In genomic region chr2:86439879-86440630, GRCh38 we compare ENCODE assay signal across 8 cellular contexts. TPM values are rescaled to one million over a fixed set of nuclear protein-coding genes. Genes with fewer than 3 reads are reported as not detected.
A peak's percentile ranks its signal among the peaks of the same experiment; 100 is the strongest.
DNase-seq lines count a peak whose midpoint lies in the region; ATAC-seq, FAIRE-seq and TF ChIP-seq lines count a peak whose summit lies in the region.

No MANE protein-coding gene starts in this region.

- H3K4me1 Mint-ChIP-seq in T-helper 2 cell treated with Interferon-gamma antibody and Interleukin-4, amounts not matched to agents 5 μg/mL and 100 μg/mL, for 36 hours (ENCODE audit: low read depth): peaks cover 34% of the 10 kb centered on the region
- peaks cover 34% of the 10 kb centered on the region for H3K4me1 Mint-ChIP-seq in activated CD8-positive, alpha-beta T cell treated with anti-CD3 and anti-CD28 coated beads, Interleukin-2, amount 10 ng/mL, durations not matched to agents 7 days and 5 days (ENCODE audit: low read depth)

- POLR2A ChIA-PET in activated CD8-positive, alpha-beta T cell treated with anti-CD3 and anti-CD28 coated beads, Interleukin-2, amount 10 ng/mL, durations not matched to agents 7 days and 5 days (lab: Charles Lee): interaction anchor here (0.6 to 3.2 kb wide), 13 partner anchors 12 to 414 kb away, joined by 3 to 24 read pairs (median 7); partner anchors contain the start of genes CHMP3 and MRPL35

- H3K27ac ChIP-seq in keratinocyte (ENCODE audit: control insufficient read depth, insufficient read depth, low read length) (peak overlapping the region; percentile 98), substantia nigra (ENCODE audit: low read depth, low read length, poor library complexity, severe bottlenecking) (peak overlapping the region; percentile 86)

- no peak for DNase-seq in T-helper 2 cell treated with Interferon-gamma antibody and Interleukin-4, amounts not matched to agents 5 μg/mL and 100 μg/mL, for 36 hours (ENCODE audit: low spot score)
- DNase-seq in T-helper 2 cell: no peak
- no peak for DNase-seq in activated CD8-positive, alpha-beta T cell treated with anti-CD3 and anti-CD28 coated beads, Interleukin-2, amount 10 ng/mL, durations not matched to agents 7 days and 5 days
- no peak for DNase-seq in keratinocyte (ENCODE audit: low read depth, low spot score)
- no peak for DNase-seq in substantia nigra (lab: John Stamatoyannopoulos, UW)
- no peak for DNase-seq in activated gamma-delta T cell (lab: John Stamatoyannopoulos, UW)
- DNase-seq in DMS53 (lab: John Stamatoyannopoulos, UW): no peak
- DNase-seq in D721Med (ENCODE audit: insufficient read length, low spot score): no peak

- no peak for ATAC-seq in activated CD8-positive, alpha-beta T cell treated with anti-CD3 and anti-CD28 coated beads, Interleukin-2, amount 10 ng/mL, durations not matched to agents 7 days and 5 days

- TF ChIP-seq CTCF in keratinocyte (optimal IDR thresholded peaks at IDR 0.05 in 1 of 3, IDR thresholded peaks at IDR 0.05 in 1 of 3, conservative IDR thresholded peaks at IDR 0.05 in 1 of 3; ENCODE audit: extremely low read depth in 1 of 3, insufficient read depth in 2 of 3, low read length in 3 of 3) (no peak), D721Med (IDR thresholded peaks at IDR 0.05; ENCODE audit: insufficient read depth, missing control alignments) (no peak)

- peaks cover 10% of the 10 kb centered on the region for H3K4me1 ChIP-seq in keratinocyte (ENCODE audit: control insufficient read depth, extremely low read depth, insufficient read depth, low read length)

- peak overlapping the region; percentile 92 for H3K4me2 ChIP-seq in keratinocyte (ENCODE audit: control insufficient read depth, extremely low read depth, insufficient read depth, low read depth, low read length)

- no peaks in the 10 kb centered on the region for H4K20me1 ChIP-seq in keratinocyte (ENCODE audit: control insufficient read depth, extremely low read depth, insufficient read depth, low read length)

- H3K9ac ChIP-seq in keratinocyte (ENCODE audit: control insufficient read depth, extremely low read depth, insufficient read depth, low read length): no peak overlapping the region

- H3K9me1 ChIP-seq in keratinocyte (ENCODE audit: control insufficient read depth, extremely low read depth, insufficient read depth, low read length): no peaks in the 10 kb centered on the region

- H3K9me3 Mint-ChIP-seq in T-helper 2 cell treated with Interferon-gamma antibody and Interleukin-4, amounts not matched to agents 5 μg/mL and 100 μg/mL, for 36 hours: peaks cover 40% of the 10 kb centered on the region
- H3K9me3 Mint-ChIP-seq in activated CD8-positive, alpha-beta T cell treated with anti-CD3 and anti-CD28 coated beads, Interleukin-2, amount 10 ng/mL, durations not matched to agents 7 days and 5 days (ENCODE audit: insufficient read depth): peaks cover 26% of the 10 kb centered on the region

- FAIRE-seq in keratinocyte (lab: Jason Lieb, UNC) (no peak), D721Med (lab: Jason Lieb, UNC) (no peak)

- H3K27ac Mint-ChIP-seq in T-helper 2 cell treated with Interferon-gamma antibody and Interleukin-4, amounts not matched to agents 5 μg/mL and 100 μg/mL, for 36 hours: peak overlapping the region; percentile 96
- peak overlapping the region; percentile 99 for H3K27ac Mint-ChIP-seq in activated CD8-positive, alpha-beta T cell treated with anti-CD3 and anti-CD28 coated beads, Interleukin-2, amount 10 ng/mL, durations not matched to agents 7 days and 5 days

- H3K4me3 Mint-ChIP-seq in T-helper 2 cell treated with Interferon-gamma antibody and Interleukin-4, amounts not matched to agents 5 μg/mL and 100 μg/mL, for 36 hours: peak overlapping the region; percentile 92
- peak overlapping the region; percentile 96 for H3K4me3 Mint-ChIP-seq in activated CD8-positive, alpha-beta T cell treated with anti-CD3 and anti-CD28 coated beads, Interleukin-2, amount 10 ng/mL, durations not matched to agents 7 days and 5 days

- H3K27me3 Mint-ChIP-seq in T-helper 2 cell treated with Interferon-gamma antibody and Interleukin-4, amounts not matched to agents 5 μg/mL and 100 μg/mL, for 36 hours (ENCODE audit: low read depth): peaks cover 5% of the 10 kb centered on the region
- no peaks in the 10 kb centered on the region for H3K27me3 Mint-ChIP-seq in activated CD8-positive, alpha-beta T cell treated with anti-CD3 and anti-CD28 coated beads, Interleukin-2, amount 10 ng/mL, durations not matched to agents 7 days and 5 days (ENCODE audit: low read depth)

- peaks cover 17% of the 10 kb centered on the region for H3K79me2 ChIP-seq in keratinocyte (ENCODE audit: control insufficient read depth, insufficient read depth, low read length)

- no peak overlapping the region for H3K4me3 ChIP-seq in keratinocyte (ENCODE audit: control insufficient read depth in 2 of 3, extremely low read depth in 1 of 3, insufficient read depth in 2 of 3, low read depth in 1 of 3, low read length in 3 of 3)

- H3K36me3 ChIP-seq in keratinocyte (ENCODE audit: control insufficient read depth in 2 of 2, extremely low read depth in 1 of 2, insufficient read depth in 2 of 2, low read length in 2 of 2): no peaks in the 10 kb centered on the region

- peak overlapping the region; percentile 70 for H2AFZ ChIP-seq in keratinocyte (ENCODE audit: control insufficient read depth, low read length)

- H3K9me3 ChIP-seq in keratinocyte (ENCODE audit: control insufficient read depth, low read depth, low read length): no peaks in the 10 kb centered on the region

- H3K27me3 ChIP-seq in keratinocyte (ENCODE audit: control insufficient read depth, extremely low read depth, insufficient read depth, low read length): no peaks in the 10 kb centered on the region

- dilution Hi-C loops in keratinocyte (cut with MboI; ENCODE audit: extremely low pct_ligation_motif_present, low sequenced_read_pairs): no loop called here

- CTCF ChIA-PET in activated CD8-positive, alpha-beta T cell treated with anti-CD3 and anti-CD28 coated beads, Interleukin-2, amount 10 ng/mL, durations not matched to agents 7 days and 5 days (lab: Charles Lee): interaction anchor here (0.8 to 2.9 kb wide), 3 partner anchors 28 to 553 kb away, joined by 3 to 17 read pairs (median 6); no protein-coding TSS in a partner anchor

- peaks cover 46% of the 10 kb centered on the region for H3K36me3 Mint-ChIP-seq in T-helper 2 cell treated with Interferon-gamma antibody and Interleukin-4, amounts not matched to agents 5 μg/mL and 100 μg/mL, for 36 hours (ENCODE audit: low read depth)
- peaks cover 51% of the 10 kb centered on the region for H3K36me3 Mint-ChIP-seq in activated CD8-positive, alpha-beta T cell treated with anti-CD3 and anti-CD28 coated beads, Interleukin-2, amount 10 ng/mL, durations not matched to agents 7 days and 5 days (ENCODE audit: low read depth)

RNA-seq across cellular contexts. Expression of gene KDM3A, which starts 1.1 kb away (rescaled TPM):
- total RNA-seq in activated CD8-positive, alpha-beta T cell treated with anti-CD3 and anti-CD28 coated beads, Interleukin-2, amount 10 ng/mL, durations not matched to agents 7 days and 5 days: 10 to 100 TPM; 74.9 to 80.1 TPM
- polyA plus RNA-seq in keratinocyte: 16.0 to 32.9 TPM (median 28.6 TPM) in 3 replicates
- 162 TPM for polyA plus RNA-seq in keratinocyte (2011; ENCODE audit: low read depth)
- 8.9 and 18.5 TPM in 2 replicates for polyA plus RNA-seq in keratinocyte (2011; cell fraction: cytosol; rRNA removed)
- polyA plus RNA-seq in keratinocyte (2011; cell fraction: nucleus; rRNA removed): 52.1 and 64.7 TPM in 2 replicates
- polyA plus RNA-seq in keratinocyte (2012; ENCODE audit: low replicate concordance): 10.0 and 32.2 TPM in 2 replicates
- polyA minus RNA-seq in keratinocyte: 21.0 to 51.0 TPM (median 30.7 TPM) in 3 replicates
- 17.3 TPM for polyA minus RNA-seq in keratinocyte (2011; cell fraction: cytosol; rRNA and poly(A)+ RNA removed)
- polyA minus RNA-seq in keratinocyte (2011; cell fraction: nucleus; rRNA and poly(A)+ RNA removed): 37.5 and 52.9 TPM in 2 replicates
